Comparison of ENCODE assay signal across 20 cellular contexts in genomic region chr11:130120045-130120444, GRCh38. TPM values are rescaled to one million over a fixed set of nuclear protein-coding genes. Genes with fewer than 3 reads are reported as not detected.
"Had no signal": no experiment of that assay in that cellular context is flagged by ENCODE, and none has a peak within 500 bp of the region (broad histone marks: within the 10 kb centered on the region; RNA-seq: fewer than 3 reads in every experiment).

No MANE protein-coding gene starts in this region.

- ATAC-seq: gastroesophageal sphincter; heart left ventricle; mucosa of descending colon; naive thymus-derived CD8-positive, alpha-beta T cell; stimulated activated naive B cell treated with anti-CD40 and anti-IgM and Interleukin-4, amounts not matched to agents 10 μg/mL and 1 μg/mL and 100 μg/mL, for 72 hours had no signal

- H3K9me3 ChIP-seq: breast epithelium, esophagus muscularis mucosa, gastroesophageal sphincter, heart left ventricle, left ventricle myocardium inferior, mucosa of descending colon, neutrophil, sigmoid colon, thoracic aorta had no signal

- H3K4me3 ChIP-seq: breast epithelium, esophagus muscularis mucosa, gastroesophageal sphincter, heart left ventricle, left ventricle myocardium inferior, mucosa of descending colon, sigmoid colon, thoracic aorta had no signal

- H3K27me3 ChIP-seq: breast epithelium, esophagus muscularis mucosa, gastroesophageal sphincter, heart left ventricle, neutrophil, sigmoid colon had no signal

- H3K4me3 Mint-ChIP-seq: activated naive CD4-positive, alpha-beta T cell treated with anti-CD3 and anti-CD28 coated beads, Interleukin-2, amount 50 U/mL, for 24 hours; stimulated activated naive B cell treated with anti-CD40 and anti-IgM and Interleukin-4, amounts not matched to agents 10 μg/mL and 1 μg/mL and 100 μg/mL, for 72 hours had no signal

- H3K27ac Mint-ChIP-seq: activated naive CD4-positive, alpha-beta T cell treated with anti-CD3 and anti-CD28 coated beads, Interleukin-2, amount 50 U/mL, for 24 hours; stimulated activated naive B cell treated with anti-CD40 and anti-IgM and Interleukin-4, amounts not matched to agents 10 μg/mL and 1 μg/mL and 100 μg/mL, for 72 hours had no signal

- H3K27me3 Mint-ChIP-seq: activated naive CD4-positive, alpha-beta T cell treated with anti-CD3 and anti-CD28 coated beads, Interleukin-2, amount 50 U/mL, for 24 hours; memory B cell; stimulated activated naive B cell treated with anti-CD40 and anti-IgM and Interleukin-4, amounts not matched to agents 10 μg/mL and 1 μg/mL and 100 μg/mL, for 72 hours had no signal

- H3K36me3 ChIP-seq: breast epithelium had no signal

- DNase-seq: activated CD4-positive, alpha-beta T cell treated with anti-CD3 and anti-CD28 coated beads, Interleukin-2, amount 50 U/mL, for 4 hours; activated gamma-delta T cell; cerebellar nuclear complex; cortex of kidney; heart left ventricle; kidney; left ventricle myocardium inferior; mucosa of descending colon; naive thymus-derived CD8-positive, alpha-beta T cell; sigmoid colon; stimulated activated naive B cell treated with anti-CD40 and anti-IgM and Interleukin-4, amounts not matched to agents 10 μg/mL and 1 μg/mL and 100 μg/mL, for 72 hours; WERI-Rb-1 had no signal

- H3K9me3 Mint-ChIP-seq: activated naive CD4-positive, alpha-beta T cell treated with anti-CD3 and anti-CD28 coated beads, Interleukin-2, amount 50 U/mL, for 24 hours; memory B cell; naive thymus-derived CD8-positive, alpha-beta T cell; stimulated activated naive B cell treated with anti-CD40 and anti-IgM and Interleukin-4, amounts not matched to agents 10 μg/mL and 1 μg/mL and 100 μg/mL, for 72 hours had no signal

- H3K27ac ChIP-seq: breast epithelium, esophagus muscularis mucosa, gastroesophageal sphincter, heart left ventricle, left ventricle myocardium inferior, sigmoid colon, WERI-Rb-1 had no signal

RNA-seq across cellular contexts. Expression of gene ST14, which starts 39.5 kb away (rescaled TPM):
- total RNA-seq: T-helper 2 cell treated with Interferon-gamma antibody and Interleukin-4, amounts not matched to agents 100 ng/mL and 5 ng/mL, for 36 hours had no signal
- polyA plus RNA-seq: naive thymus-derived CD8-positive, alpha-beta T cell had no signal
